ENCODE assay signal across 21 cellular contexts in genomic region chr2:203648273-203648672, GRCh38. TPM values are rescaled to one million over a fixed set of nuclear protein-coding genes. Genes with fewer than 3 reads are reported as not detected.
DNase-seq lines count a peak whose midpoint lies in the region; ATAC-seq, FAIRE-seq and TF ChIP-seq lines count a peak whose summit lies in the region.
"Had no signal": no experiment of that assay in that cellular context is flagged by ENCODE, and none has a peak within 500 bp of the region (broad histone marks: within the 10 kb centered on the region; RNA-seq: fewer than 3 reads in every experiment).

No MANE protein-coding gene starts in this region.

- H3K27ac Mint-ChIP-seq in Calu3 (ENCODE audit: unreplicated experiment) = peak overlapping the region; percentile 59
- H3K27ac Mint-ChIP-seq in stimulated activated memory B cell treated with anti-CD40 and anti-IgM and Interleukin-4, amounts not matched to agents 10 μg/mL and 1 μg/mL and 100 μg/mL, for 72 hours = no peak overlapping the region
- H3K27ac Mint-ChIP-seq: B cell, HFFc6 had no signal

- 52 to 58% methylated on average over 2 of the region's 2 CpGs for WGBS in lower leg skin, 2 donors

- H3K9ac ChIP-seq in adipocyte (ENCODE audit: low read length) (no peak overlapping the region), mucosa of rectum (ENCODE audit: low read depth in 1 of 2, low read length in 2 of 2) (peak overlapping the region in 1 of 2 donors; percentile 14)
- H3K9ac ChIP-seq: parathyroid adenoma had no signal

- peaks cover 14% of the 10 kb centered on the region for H3K36me3 Mint-ChIP-seq in Calu3 (ENCODE audit: insufficient read depth, unreplicated experiment)
- H3K36me3 Mint-ChIP-seq in stimulated activated memory B cell treated with anti-CD40 and anti-IgM and Interleukin-4, amounts not matched to agents 10 μg/mL and 1 μg/mL and 100 μg/mL, for 72 hours = no peaks in the 10 kb centered on the region

- TF ChIP-seq CTCF in Calu3 (IDR thresholded peaks at IDR 0.05; ENCODE audit: unreplicated experiment) (no peak), lower leg skin (IDR thresholded peaks at IDR 0.05) (no peak)

- no TSS peak for BruUV-seq in Calu3 (replicated peaks; lab: Mats Ljungman, UMichigan)

- H3K9me3 Mint-ChIP-seq in Calu3 (ENCODE audit: low read depth, unreplicated experiment) = no peaks in the 10 kb centered on the region
- peaks cover 4% of the 10 kb centered on the region for H3K9me3 Mint-ChIP-seq in stimulated activated memory B cell treated with anti-CD40 and anti-IgM and Interleukin-4, amounts not matched to agents 10 μg/mL and 1 μg/mL and 100 μg/mL, for 72 hours
- H3K9me3 Mint-ChIP-seq: HFFc6 had no signal

- H3K9me3 ChIP-seq in adipocyte (ENCODE audit: control insufficient read depth, low read length) (no peaks in the 10 kb centered on the region), mucosa of rectum (ENCODE audit: control insufficient read depth in 2 of 2, low read length in 2 of 2) (no peaks in the 10 kb centered on the region)

- no peak overlapping the region for H3K4me3 ChIP-seq in adipocyte (ENCODE audit: low read length)
- H3K4me3 ChIP-seq in mucosa of rectum (ENCODE audit: low read length in 2 of 2) = no peak overlapping the region
- H3K4me3 ChIP-seq in lower leg skin (ENCODE audit: low read depth, poor library complexity, severe bottlenecking) = no peak overlapping the region
- H3K4me3 ChIP-seq: coronary artery had no signal

- H3K27me3 Mint-ChIP-seq in Calu3 (ENCODE audit: unreplicated experiment) = no peaks in the 10 kb centered on the region
- H3K27me3 Mint-ChIP-seq in stimulated activated memory B cell treated with anti-CD40 and anti-IgM and Interleukin-4, amounts not matched to agents 10 μg/mL and 1 μg/mL and 100 μg/mL, for 72 hours = peaks cover 19% of the 10 kb centered on the region

- H3K4me1 ChIP-seq in adipocyte (ENCODE audit: control insufficient read depth, insufficient read depth, low read length) = peaks cover 32% of the 10 kb centered on the region
- peaks cover 24 to 35% of the 10 kb centered on the region in 2 donors for H3K4me1 ChIP-seq in mucosa of rectum (ENCODE audit: control insufficient read depth in 2 of 2, insufficient read depth in 2 of 2, low read length in 2 of 2)

- H3K27me3 ChIP-seq in adipocyte (replicated peaks; ENCODE audit: control insufficient read depth, insufficient read depth, low read length) = no peaks in the 10 kb centered on the region
- H3K27me3 ChIP-seq in mucosa of rectum (ENCODE audit: control insufficient read depth in 2 of 2, insufficient read depth in 2 of 2, low read length in 2 of 2) = no peaks in the 10 kb centered on the region

- FAIRE-seq in urothelium cell line (lab: Jason Lieb, UNC) = no peak

- no peak for ATAC-seq in stimulated activated memory B cell treated with anti-CD40 and anti-IgM and Interleukin-4, amounts not matched to agents 10 μg/mL and 1 μg/mL and 100 μg/mL, for 72 hours

- CTCF ChIA-PET in Calu3 (lab: Charles Lee) = interaction anchor here (0.5 to 3.0 kb wide), 5 partner anchors 34 to 166 kb away, joined by 3 to 10 read pairs (median 3); no protein-coding TSS in a partner anchor

- H3K36me3 ChIP-seq in adipocyte (ENCODE audit: control insufficient read depth, insufficient read depth, low read length, severe bottlenecking) = no peaks in the 10 kb centered on the region
- no peaks in the 10 kb centered on the region for H3K36me3 ChIP-seq in mucosa of rectum (ENCODE audit: control insufficient read depth in 2 of 2, insufficient read depth in 2 of 2, low read length in 2 of 2)

- intact Hi-C loops in Calu3 (cut with micrococcal nuclease; ENCODE audit: unreplicated experiment) = no loop called here
- intact Hi-C loops in lower leg skin (cut with DNase I; ENCODE audit: low total_unique reads) = no loop called here

- H3K27ac ChIP-seq in mucosa of rectum (ENCODE audit: low read depth in 2 of 2, low read length in 2 of 2) = peak overlapping the region; percentile 27 to 45
- H3K27ac ChIP-seq: parathyroid adenoma had no signal

- no peak for TF ChIP-seq POLR2A in lower leg skin (IDR thresholded peaks at IDR 0.05)

- no peak for DNase-seq in Calu3
- DNase-seq in NCI-H146 treated with DMSO at 0.1 percent for 48 hours (lab: John Stamatoyannopoulos, UW; ENCODE audit: unreplicated experiment) = peak; percentile 11
- peak; percentile 70 for DNase-seq in adipocyte (ENCODE audit: low read depth)
- no peak for DNase-seq in urothelium cell line (ENCODE audit: low spot score)
- no peak for DNase-seq in lower leg skin (ENCODE audit: low spot score in 2 of 2)
- DNase-seq in NCI-H82 treated with DMSO at 0.1 percent for 48 hours (lab: John Stamatoyannopoulos, UW; ENCODE audit: unreplicated experiment) = no peak
- DNase-seq: amygdala; DND-41; HFFc6; midbrain; MM.1S; NCI-H526 treated with DMSO at 0.1 percent for 48 hours; Right ventricle myocardium superior; stimulated activated CD4-positive, alpha-beta T cell treated with anti-CD3 and anti-CD28 coated beads, Interleukin-15, amount 100 ng/mL, for 24 hours; T1000; trophoblast cell had no signal

- no peak overlapping the region for H3K4me3 Mint-ChIP-seq in Calu3 (ENCODE audit: low read depth, unreplicated experiment)
- no peak overlapping the region for H3K4me3 Mint-ChIP-seq in stimulated activated memory B cell treated with anti-CD40 and anti-IgM and Interleukin-4, amounts not matched to agents 10 μg/mL and 1 μg/mL and 100 μg/mL, for 72 hours
- H3K4me3 Mint-ChIP-seq: B cell, HFFc6 had no signal

- peaks cover 43% of the 10 kb centered on the region for H3K4me1 Mint-ChIP-seq in Calu3 (ENCODE audit: low read depth, unreplicated experiment)
- H3K4me1 Mint-ChIP-seq in stimulated activated memory B cell treated with anti-CD40 and anti-IgM and Interleukin-4, amounts not matched to agents 10 μg/mL and 1 μg/mL and 100 μg/mL, for 72 hours = no peaks in the 10 kb centered on the region
- H3K4me1 Mint-ChIP-seq: B cell had no signal

RNA-seq across cellular contexts. Expression of gene CD28, which starts 58.2 kb away (rescaled TPM):
- 0.07 TPM in 1 of 2 replicates, not detected in the other for total RNA-seq in Calu3 (2022)
- under 1 TPM; 0.08 to 0.45 (median 0.31) TPM for total RNA-seq in lower leg skin
- total RNA-seq: HFFc6 had no signal

Comparison
In these comparisons a context has a peak if more than half of its experiments do, and no peak if none do; other contexts are left out.
1. DNase-seq: peak in NCI-H146 treated with DMSO at 0.1 percent for 48 hours (single experiment) and adipocyte (single experiment); none in Calu3 (single experiment), urothelium cell line (single experiment), lower leg skin (0 of 2) and NCI-H82 treated with DMSO at 0.1 percent for 48 hours (single experiment).